Comparison of ENCODE assay signal across 13 cellular contexts in genomic region chr19:57566396-57567256, GRCh38. TPM values are rescaled to one million over a fixed set of nuclear protein-coding genes. Genes with fewer than 3 reads are reported as not detected.
DNase-seq lines count a peak whose midpoint lies in the region; ATAC-seq, FAIRE-seq and TF ChIP-seq lines count a peak whose summit lies in the region.
"Had no signal": no experiment of that assay in that cellular context is flagged by ENCODE, and none has a peak within 500 bp of the region (broad histone marks: within the 10 kb centered on the region; RNA-seq: fewer than 3 reads in every experiment).

No MANE protein-coding gene starts in this region.

- H3K4me1 ChIP-seq in K562 (replicated peaks in 1 of 2; ENCODE audit: control insufficient read depth in 2 of 2, insufficient read depth in 2 of 2, low read length in 2 of 2) (no peaks in the 10 kb centered on the region), liver (ENCODE audit: control insufficient read depth in 4 of 4, insufficient read depth in 4 of 4, low read length in 3 of 4) (no peaks in the 10 kb centered on the region)
- H3K4me1 ChIP-seq: esophagus muscularis mucosa had no signal

- peaks cover 60% of the 10 kb centered on the region for H3K9me3 Mint-ChIP-seq in activated CD4-positive, alpha-beta T cell treated with anti-CD3 and anti-CD28 coated beads for 36 hours (ENCODE audit: low read depth)

- no peak overlapping the region for H3K4me3 Mint-ChIP-seq in activated CD4-positive, alpha-beta T cell treated with anti-CD3 and anti-CD28 coated beads for 36 hours
- H3K4me3 Mint-ChIP-seq: CD14-positive monocyte, HFFc6 had no signal

- H3K4me3 ChIP-seq in K562 (no peak overlapping the region), liver (ENCODE audit: low read depth in 1 of 3, low read length in 3 of 3) (peak overlapping the region in 2 of 3 donors; percentile 53 to 58)
- H3K4me3 ChIP-seq: esophagus muscularis mucosa had no signal

- FAIRE-seq in K562 (lab: Jason Lieb, UNC) = no peak
- FAIRE-seq: small intestine had no signal

- intact Hi-C loops in activated CD4-positive, alpha-beta T cell treated with anti-CD3 and anti-CD28 coated beads for 36 hours (cut with DNase I, micrococcal nuclease) = no loop called here
- intact Hi-C loops in K562 (cut with micrococcal nuclease) = no loop called here

- no peak for ATAC-seq in activated CD4-positive, alpha-beta T cell treated with anti-CD3 and anti-CD28 coated beads for 36 hours
- no peak for ATAC-seq in K562
- ATAC-seq in HG03135 (IDR thresholded peaks at IDR 0.05; ENCODE audit: unreplicated experiment) = no peak
- ATAC-seq in HG03520 (IDR thresholded peaks at IDR 0.05; ENCODE audit: unreplicated experiment) = no peak
- no peak for ATAC-seq in GM21390 (IDR thresholded peaks at IDR 0.05; ENCODE audit: unreplicated experiment)
- ATAC-seq: left cardiac atrium had no signal

- POLR2A ChIA-PET in activated CD4-positive, alpha-beta T cell treated with anti-CD3 and anti-CD28 coated beads for 36 hours (lab: Charles Lee) = no interaction called here
- POLR2A ChIA-PET in K562 (lab: Yijun Ruan, JAX) = no interaction called here

- no peak for TF ChIP-seq EP300 in K562 (IDR thresholded peaks at IDR 0.05; ENCODE audit: low read length)

- peaks cover 31% of the 10 kb centered on the region for H3K36me3 Mint-ChIP-seq in activated CD4-positive, alpha-beta T cell treated with anti-CD3 and anti-CD28 coated beads for 36 hours (ENCODE audit: low read depth)
- H3K36me3 Mint-ChIP-seq: CD14-positive monocyte had no signal

- H2AFZ ChIP-seq in K562 (ENCODE audit: low read depth, low read length) = no peak overlapping the region

- H3K9me3 ChIP-seq in K562 (replicated peaks; ENCODE audit: control insufficient read depth, insufficient read depth, low read depth, low read length) (peaks cover 8% of the 10 kb centered on the region), liver (ENCODE audit: control insufficient read depth in 4 of 4, low read length in 3 of 4) (peaks cover 37 to 84% (median 72%) of the 10 kb centered on the region in 4 donors)

- in situ Hi-C loops in KBM-7 (cut with MboI; ENCODE audit: low pct_unique_long_range_greater_than_20kb, low sequenced_read_pairs) = no loop called here
- in situ Hi-C loops in K562 (cut with MboI) = no loop called here

- H3K27ac ChIP-seq in K562 (ENCODE audit: extremely low read depth, low read depth, low read length) = no peak overlapping the region
- H3K27ac ChIP-seq in liver (ENCODE audit: low read depth in 1 of 2, low read length in 2 of 2) = no peak overlapping the region
- H3K27ac ChIP-seq: esophagus muscularis mucosa had no signal

- no peak for TF ChIP-seq POLR2A in K562 (conservative IDR thresholded peaks at IDR 0.05)

- DNase-seq in activated CD4-positive, alpha-beta T cell treated with anti-CD3 and anti-CD28 coated beads for 36 hours = peak; percentile 37
- DNase-seq in activated CD4-positive, alpha-beta T cell treated with anti-CD3 and anti-CD28 coated beads for 48 hours = no peak
- DNase-seq in KBM-7 = peak; percentile 34
- DNase-seq in K562 (ENCODE audit: extremely low read depth in 1 of 4, low spot score in 3 of 4) = peak in 2 of 4 experiments; percentile 26 to 54
- DNase-seq: HFFc6, left cardiac atrium, small intestine had no signal

- 4% methylated on average over 7 of the region's 7 CpGs for WGBS in K562 (ENCODE audit: insufficient coverage, low coverage, missing lambda C conversion rate)
- WGBS in liver = 51% methylated on average over 7 of the region's 7 CpGs

- H3K36me3 ChIP-seq in K562 (ENCODE audit: control insufficient read depth, insufficient read depth, low read length) (no peaks in the 10 kb centered on the region), liver (ENCODE audit: control insufficient read depth in 4 of 4, insufficient read depth in 3 of 4, low read depth in 1 of 4, low read length in 3 of 4) (no peaks in the 10 kb centered on the region)

- no peaks in the 10 kb centered on the region for H4K20me1 ChIP-seq in K562 (replicated peaks; ENCODE audit: control insufficient read depth, insufficient read depth, low read length)

- no peak overlapping the region for H3K4me2 ChIP-seq in K562 (ENCODE audit: insufficient read depth, low read length)

- H3K27me3 Mint-ChIP-seq in activated CD4-positive, alpha-beta T cell treated with anti-CD3 and anti-CD28 coated beads for 36 hours = no peaks in the 10 kb centered on the region

- CTCF ChIA-PET in activated CD4-positive, alpha-beta T cell treated with anti-CD3 and anti-CD28 coated beads for 36 hours (lab: Charles Lee) = no interaction called here
- CTCF ChIA-PET in K562 (lab: Yijun Ruan, JAX; ENCODE audit: low intra/inter-chr PET ratio) = no interaction called here

- no peaks in the 10 kb centered on the region for H3K4me1 Mint-ChIP-seq in activated CD4-positive, alpha-beta T cell treated with anti-CD3 and anti-CD28 coated beads for 36 hours
- H3K4me1 Mint-ChIP-seq: CD14-positive monocyte had no signal

- H3K27me3 ChIP-seq in K562 (ENCODE audit: control insufficient read depth in 2 of 2, insufficient read depth in 2 of 2, low read length in 2 of 2) = no peaks in the 10 kb centered on the region
- H3K27me3 ChIP-seq in liver (ENCODE audit: control insufficient read depth in 4 of 4, insufficient read depth in 4 of 4, low read length in 3 of 4) = no peaks in the 10 kb centered on the region
- H3K27me3 ChIP-seq: esophagus muscularis mucosa had no signal

- no peak overlapping the region for H3K9ac ChIP-seq in K562 (ENCODE audit: insufficient read depth in 1 of 2, low read depth in 2 of 2, low read length in 2 of 2)
- H3K9ac ChIP-seq in liver (ENCODE audit: low read depth in 1 of 2, low read length in 2 of 2) = no peak overlapping the region

- no peak for TF ChIP-seq CTCF in K562 (IDR thresholded peaks at IDR 0.05 in 2 of 3, conservative IDR thresholded peaks at IDR 0.05 in 1 of 3; ENCODE audit: insufficient read depth in 2 of 3, low read depth in 1 of 3, low read length in 3 of 3)
- TF ChIP-seq CTCF in liver (IDR thresholded peaks at IDR 0.05; ENCODE audit: low read depth, low read length, missing input control) = no peak

- H3K27ac Mint-ChIP-seq in activated CD4-positive, alpha-beta T cell treated with anti-CD3 and anti-CD28 coated beads for 36 hours = no peak overlapping the region
- H3K27ac Mint-ChIP-seq: CD14-positive monocyte, HFFc6 had no signal

- H3K79me2 ChIP-seq in K562 (ENCODE audit: control insufficient read depth, insufficient read depth, low read length) = no peaks in the 10 kb centered on the region

- H3K9me1 ChIP-seq in K562 (ENCODE audit: control insufficient read depth, insufficient read depth, low read length) = no peaks in the 10 kb centered on the region

- no TSS peak for BruUV-seq in K562 (replicated peaks; lab: Mats Ljungman, UMichigan)

- TF ChIP-seq RAD21 in K562 (CRISPR knock-in tag; conservative IDR thresholded peaks at IDR 0.05 in 1 of 2, IDR thresholded peaks at IDR 0.05 in 1 of 2) (peak in 1 of 2 experiments; percentile 37; a peak in 1 of 4 replicates), liver (IDR thresholded peaks at IDR 0.05) (no peak)

RNA-seq across cellular contexts. Expression of gene ZNF550, which starts 7.0 kb away (rescaled TPM):
- total RNA-seq in activated CD4-positive, alpha-beta T cell treated with anti-CD3 and anti-CD28 coated beads for 36 hours = 10 to 100 TPM; 11.8 to 11.9 TPM
- 26.0 and 36.4 TPM in 2 replicates for total RNA-seq in K562 (2011; cell fraction: chromatin; rRNA removed; ENCODE audit: low replicate concordance)
- 29.0 and 29.5 TPM in 2 replicates for total RNA-seq in K562 (2011; cell fraction: nucleolus; rRNA removed)
- 17.0 and 21.4 TPM in 2 replicates for total RNA-seq in K562 (2011; cell fraction: nucleoplasm; rRNA removed)
- total RNA-seq in K562 (2014; rRNA removed) (3.9 and 5.0 TPM in 2 replicates), K562 (2014; rRNA removed; fragmentation: Illumina TruSeq; extraction: Trizol) (5.1 and 6.4 TPM in 2 replicates), K562 (2015; rRNA removed; fragmentation: Illumina TruSeq; extraction: Trizol) (3.5 TPM in 2 replicates), K562 (2021) (4.8 and 5.2 TPM in 2 replicates), liver (1 to 10 TPM; 4.4 to 4.8 TPM)
- polyA plus RNA-seq in K562 (2011; rRNA removed) (11.8 and 12.8 TPM in 2 replicates), K562 (2014; fragmentation: Illumina TruSeq; extraction: Trizol) (4.4 and 4.6 TPM in 2 replicates), K562 (2014; fragmentation: Nextera tagmentation; extraction: Ambion mirVana) (1 to 10 TPM; 1.6 to 1.7 TPM), K562 (2014; rRNA removed) (4.3 and 5.0 TPM in 2 replicates), liver (1 to 10 TPM in 1 of 2 donors, under 1 TPM in 1; 0.96 to 3.0 TPM)
- polyA plus RNA-seq in K562 (2011; cell fraction: cytosol; rRNA removed) = 3.4 and 6.3 TPM in 2 replicates
- polyA plus RNA-seq in K562 (2011; cell fraction: nucleus; rRNA removed) = 12.8 and 16.3 TPM in 2 replicates
- 3.1 and 3.2 TPM in 2 replicates for polyA plus RNA-seq in K562 (2012)
- polyA minus RNA-seq in K562 (2011; rRNA and poly(A)+ RNA removed) = 15.3 and 17.1 TPM in 2 replicates
- polyA minus RNA-seq in K562 (2011; cell fraction: cytosol; rRNA and poly(A)+ RNA removed) = 4.3 and 5.9 TPM in 2 replicates
- 10.9 and 17.0 TPM in 2 replicates for polyA minus RNA-seq in K562 (2011; cell fraction: nucleus; rRNA and poly(A)+ RNA removed)

RNA-seq across cellular contexts. Expression of gene ZNF416, which starts 12.1 kb away (rescaled TPM):
- total RNA-seq in activated CD4-positive, alpha-beta T cell treated with anti-CD3 and anti-CD28 coated beads for 36 hours = 1 to 10 TPM; 3.3 to 3.7 TPM
- 4.9 and 8.5 TPM in 2 replicates for total RNA-seq in K562 (2011; cell fraction: chromatin; rRNA removed; ENCODE audit: low replicate concordance)
- 5.0 and 7.2 TPM in 2 replicates for total RNA-seq in K562 (2011; cell fraction: nucleolus; rRNA removed)
- total RNA-seq in K562 (2011; cell fraction: nucleoplasm; rRNA removed) = 4.7 and 4.8 TPM in 2 replicates
- total RNA-seq in K562 (2014; rRNA removed) (0.78 and 1.1 TPM in 2 replicates), K562 (2014; rRNA removed; fragmentation: Illumina TruSeq; extraction: Trizol) (1.2 and 1.6 TPM in 2 replicates), K562 (2015; rRNA removed; fragmentation: Illumina TruSeq; extraction: Trizol) (1.1 and 1.2 TPM in 2 replicates), K562 (2021) (1.3 and 1.6 TPM in 2 replicates), liver (1 to 10 TPM; 1.5 to 2.9 TPM)
- polyA plus RNA-seq in K562 (2011; rRNA removed) (1.3 and 2.0 TPM in 2 replicates), K562 (2014; fragmentation: Illumina TruSeq; extraction: Trizol) (1.3 and 1.5 TPM in 2 replicates), K562 (2014; fragmentation: Nextera tagmentation; extraction: Ambion mirVana) (under 1 TPM; 0.20 to 0.27 TPM), K562 (2014; rRNA removed) (0.61 and 1.1 TPM in 2 replicates), liver (under 1 TPM; 0.97 to 0.99 TPM)
- polyA plus RNA-seq in K562 (2011; cell fraction: cytosol; rRNA removed) = 0.66 and 1.0 TPM in 2 replicates
- polyA plus RNA-seq in K562 (2011; cell fraction: nucleus; rRNA removed) = 1.6 and 1.8 TPM in 2 replicates
- polyA plus RNA-seq in K562 (2012) = 0.85 and 1.3 TPM in 2 replicates
- polyA minus RNA-seq in K562 (2011; rRNA and poly(A)+ RNA removed) = 3.9 and 4.7 TPM in 2 replicates
- polyA minus RNA-seq in K562 (2011; cell fraction: cytosol; rRNA and poly(A)+ RNA removed) = 0.82 and 1.1 TPM in 2 replicates
- polyA minus RNA-seq in K562 (2011; cell fraction: nucleus; rRNA and poly(A)+ RNA removed) = 4.3 and 5.6 TPM in 2 replicates

RNA-seq across cellular contexts. Expression of gene ZIK1, which starts 17.3 kb away (rescaled TPM):
- 1 to 10 TPM; 4.6 to 5.3 TPM for total RNA-seq in activated CD4-positive, alpha-beta T cell treated with anti-CD3 and anti-CD28 coated beads for 36 hours
- total RNA-seq in K562 (2011; cell fraction: chromatin; rRNA removed; ENCODE audit: low replicate concordance) = 0.32 and 0.81 TPM in 2 replicates
- 0.50 and 1.7 TPM in 2 replicates for total RNA-seq in K562 (2011; cell fraction: nucleolus; rRNA removed)
- total RNA-seq in K562 (2011; cell fraction: nucleoplasm; rRNA removed) = 0.29 and 0.46 TPM in 2 replicates
- 0.14 and 0.69 TPM in 2 replicates for total RNA-seq in K562 (2014; rRNA removed)
- total RNA-seq in K562 (2014; rRNA removed; fragmentation: Illumina TruSeq; extraction: Trizol) = 0.18 and 0.32 TPM in 2 replicates
- 0.15 and 0.25 TPM in 2 replicates for total RNA-seq in K562 (2015; rRNA removed; fragmentation: Illumina TruSeq; extraction: Trizol)
- total RNA-seq in K562 (2021) = 0.16 and 0.27 TPM in 2 replicates
- polyA plus RNA-seq in K562 (2011; rRNA removed) = 0.20 and 0.42 TPM in 2 replicates
- 0.04 and 0.31 TPM in 2 replicates for polyA plus RNA-seq in K562 (2011; cell fraction: cytosol; rRNA removed)
- 0.11 and 0.21 TPM in 2 replicates for polyA plus RNA-seq in K562 (2011; cell fraction: nucleus; rRNA removed)
- 0.16 and 0.36 TPM in 2 replicates for polyA plus RNA-seq in K562 (2012)
- polyA plus RNA-seq in K562 (2014; fragmentation: Illumina TruSeq; extraction: Trizol) = 0.12 and 0.19 TPM in 2 replicates
- polyA plus RNA-seq in K562 (2014; fragmentation: Nextera tagmentation; extraction: Ambion mirVana) = under 1 TPM in 1 of 2 experiments, not detected in 1; 0.03 TPM
- 0.12 and 0.31 TPM in 2 replicates for polyA plus RNA-seq in K562 (2014; rRNA removed)
- 0.36 and 0.39 TPM in 2 replicates for polyA minus RNA-seq in K562 (2011; rRNA and poly(A)+ RNA removed)
- not detected in 2 replicates for polyA minus RNA-seq in K562 (2011; cell fraction: cytosol; rRNA and poly(A)+ RNA removed)
- polyA minus RNA-seq in K562 (2011; cell fraction: nucleus; rRNA and poly(A)+ RNA removed) = 0.22 and 0.40 TPM in 2 replicates
- total RNA-seq in liver = 1 to 10 TPM; 1.2 to 8.6 TPM
- under 1 TPM; 0.29 to 0.60 TPM for polyA plus RNA-seq in liver

RNA-seq across cellular contexts. Expression of gene ZNF530, which starts 33.1 kb away (rescaled TPM):
- total RNA-seq in activated CD4-positive, alpha-beta T cell treated with anti-CD3 and anti-CD28 coated beads for 36 hours = 1 to 10 TPM; 7.1 to 7.2 TPM
- total RNA-seq in K562 (2011; cell fraction: chromatin; rRNA removed; ENCODE audit: low replicate concordance) = 9.5 and 10.6 TPM in 2 replicates
- 9.7 and 11.2 TPM in 2 replicates for total RNA-seq in K562 (2011; cell fraction: nucleolus; rRNA removed)
- total RNA-seq in K562 (2011; cell fraction: nucleoplasm; rRNA removed) = 10.9 and 12.1 TPM in 2 replicates
- 3.2 and 5.9 TPM in 2 replicates for total RNA-seq in K562 (2014; rRNA removed)
- total RNA-seq in K562 (2014; rRNA removed; fragmentation: Illumina TruSeq; extraction: Trizol) = 4.1 and 5.0 TPM in 2 replicates
- 3.0 and 3.1 TPM in 2 replicates for total RNA-seq in K562 (2015; rRNA removed; fragmentation: Illumina TruSeq; extraction: Trizol)
- total RNA-seq in K562 (2021) = 3.5 and 4.0 TPM in 2 replicates
- polyA plus RNA-seq in K562 (2011; rRNA removed) = 4.2 and 5.0 TPM in 2 replicates
- 3.2 and 4.1 TPM in 2 replicates for polyA plus RNA-seq in K562 (2011; cell fraction: cytosol; rRNA removed)
- polyA plus RNA-seq in K562 (2011; cell fraction: nucleus; rRNA removed) = 3.9 and 7.4 TPM in 2 replicates
- polyA plus RNA-seq in K562 (2012) = 2.4 and 4.6 TPM in 2 replicates
- polyA plus RNA-seq in K562 (2014; fragmentation: Illumina TruSeq; extraction: Trizol) = 2.6 and 4.1 TPM in 2 replicates
- polyA plus RNA-seq in K562 (2014; fragmentation: Nextera tagmentation; extraction: Ambion mirVana) = under 1 TPM; 0.28 to 0.78 TPM
- 2.2 and 4.1 TPM in 2 replicates for polyA plus RNA-seq in K562 (2014; rRNA removed)
- 4.7 and 4.8 TPM in 2 replicates for polyA minus RNA-seq in K562 (2011; rRNA and poly(A)+ RNA removed)
- polyA minus RNA-seq in K562 (2011; cell fraction: cytosol; rRNA and poly(A)+ RNA removed) = 1.0 and 1.4 TPM in 2 replicates
- polyA minus RNA-seq in K562 (2011; cell fraction: nucleus; rRNA and poly(A)+ RNA removed) = 7.1 and 7.9 TPM in 2 replicates
- total RNA-seq in liver = 1 to 10 TPM; 1.4 to 7.1 TPM
- polyA plus RNA-seq in liver = 1 to 10 TPM in 1 of 2 donors, under 1 TPM in 1; 0.86 to 1.4 TPM

RNA-seq across cellular contexts. Expression of gene ZNF549, which starts 39.5 kb away (rescaled TPM):
- 1 to 10 TPM; 3.7 to 4.6 TPM for total RNA-seq in activated CD4-positive, alpha-beta T cell treated with anti-CD3 and anti-CD28 coated beads for 36 hours
- total RNA-seq in K562 (2011; cell fraction: chromatin; rRNA removed; ENCODE audit: low replicate concordance) = 1.4 and 2.8 TPM in 2 replicates
- total RNA-seq in K562 (2011; cell fraction: nucleolus; rRNA removed) = 1.0 and 1.6 TPM in 2 replicates
- total RNA-seq in K562 (2011; cell fraction: nucleoplasm; rRNA removed) = 1.3 and 1.4 TPM in 2 replicates
- total RNA-seq in K562 (2014; rRNA removed) = 0.16 and 0.18 TPM in 2 replicates
- 0.29 and 0.48 TPM in 2 replicates for total RNA-seq in K562 (2014; rRNA removed; fragmentation: Illumina TruSeq; extraction: Trizol)
- total RNA-seq in K562 (2015; rRNA removed; fragmentation: Illumina TruSeq; extraction: Trizol) = 0.11 and 0.25 TPM in 2 replicates
- total RNA-seq in K562 (2021) = 0.22 TPM in 2 replicates
- 0.08 and 0.68 TPM in 2 replicates for polyA plus RNA-seq in K562 (2011; rRNA removed)
- 0.03 and 0.52 TPM in 2 replicates for polyA plus RNA-seq in K562 (2011; cell fraction: cytosol; rRNA removed)
- 0.50 TPM in 1 of 2 replicates, not detected in the other for polyA plus RNA-seq in K562 (2011; cell fraction: nucleus; rRNA removed)
- polyA plus RNA-seq in K562 (2012) = 0.21 and 0.37 TPM in 2 replicates
- 0.25 and 0.29 TPM in 2 replicates for polyA plus RNA-seq in K562 (2014; fragmentation: Illumina TruSeq; extraction: Trizol)
- under 1 TPM; 0.03 to 0.14 TPM for polyA plus RNA-seq in K562 (2014; fragmentation: Nextera tagmentation; extraction: Ambion mirVana)
- 0.12 and 0.25 TPM in 2 replicates for polyA plus RNA-seq in K562 (2014; rRNA removed)
- 0.03 and 1.1 TPM in 2 replicates for polyA minus RNA-seq in K562 (2011; rRNA and poly(A)+ RNA removed)
- polyA minus RNA-seq in K562 (2011; cell fraction: cytosol; rRNA and poly(A)+ RNA removed) = 0.48 TPM in 1 of 2 replicates, not detected in the other
- polyA minus RNA-seq in K562 (2011; cell fraction: nucleus; rRNA and poly(A)+ RNA removed) = 0.54 TPM in 1 of 2 replicates, not detected in the other
- total RNA-seq in liver = 1 to 10 TPM; 2.3 to 4.5 TPM
- under 1 TPM; 0.66 to 0.67 TPM for polyA plus RNA-seq in liver
